8 cellular contexts compared by ENCODE assay signal in the genomic region with DNA sequence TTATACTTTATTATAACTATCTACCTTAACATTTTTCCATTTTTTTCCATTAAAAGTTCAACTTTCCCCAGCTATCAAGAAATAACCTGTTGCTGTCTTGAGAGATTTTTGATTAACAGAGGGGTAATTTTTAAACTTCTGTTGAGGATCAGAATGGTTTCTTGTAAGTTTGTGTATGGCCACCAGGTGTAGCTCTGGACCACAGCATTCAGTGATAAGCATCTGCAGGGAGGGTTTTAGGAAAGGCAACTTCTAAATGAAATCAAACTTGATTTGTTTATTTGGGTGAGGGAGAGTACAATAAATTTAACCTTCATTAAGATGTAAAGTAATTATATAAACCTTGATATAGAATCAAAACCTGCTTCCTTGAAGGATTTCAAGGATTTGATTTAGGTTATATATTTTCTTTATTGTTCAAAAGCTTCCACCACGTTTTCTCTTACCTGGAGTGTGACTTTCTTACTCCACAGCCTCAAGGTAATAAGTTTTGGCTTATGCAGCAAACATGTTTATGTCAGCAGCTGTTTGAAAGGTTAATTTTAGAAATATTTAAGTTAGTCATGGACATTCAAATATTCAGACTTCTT.
DNase-seq lines count a peak whose midpoint lies in the region; ATAC-seq and TF ChIP-seq lines count a peak whose summit lies in the region.

No MANE protein-coding gene starts in this region.

- DNase-seq in BE2C (peak; percentile 15), NCI-H460 (ENCODE audit: extremely low read depth, low read depth) (peak; percentile 9), choroid plexus epithelial cell (ENCODE audit: low read depth) (peak; percentile 73), non-pigmented ciliary epithelial cell (ENCODE audit: low read depth) (peak; percentile 26), midbrain (lab: John Stamatoyannopoulos, UW) (no peak), left ventricle myocardium superior (no peak)
- no peak for DNase-seq in stimulated activated CD4-positive, alpha-beta T cell treated with anti-CD3 and anti-CD28 coated beads, Interleukin-1b, Interleukin-23, amount 100 ng/mL, for 48 hours

- ATAC-seq in GM19035 (IDR thresholded peaks at IDR 0.05; ENCODE audit: unreplicated experiment) (peak; percentile 50), left ventricle myocardium superior (no peak)

- TF ChIP-seq CTCF in BE2C (IDR thresholded peaks at IDR 0.05; ENCODE audit: low read depth, low read length): peak; percentile 79
- TF ChIP-seq CTCF in choroid plexus epithelial cell (conservative IDR thresholded peaks at IDR 0.05; ENCODE audit: low read depth, low read length): peak; percentile 81

- H3K4me1 ChIP-seq in BE2C: no peaks in the 10 kb centered on the region

- H3K36me3 ChIP-seq in BE2C: no peaks in the 10 kb centered on the region

- intact Hi-C loops in left ventricle myocardium superior (cut with micrococcal nuclease): no loop called here

- H3K27me3 ChIP-seq in BE2C: no peaks in the 10 kb centered on the region

- H3K4me3 ChIP-seq in BE2C (ENCODE audit: low read depth, low read length) (no peak overlapping the region), choroid plexus epithelial cell (ENCODE audit: low read depth, low read length) (no peak overlapping the region)

- no peaks in the 10 kb centered on the region for H3K9me3 ChIP-seq in BE2C

Comparison
In these comparisons a context has a peak if more than half of its experiments do, and no peak if none do; other contexts are left out.
1. DNase-seq: peak in BE2C (single experiment), NCI-H460 (single experiment), choroid plexus epithelial cell (single experiment) and non-pigmented ciliary epithelial cell (single experiment); none in midbrain (single experiment), left ventricle myocardium superior (single experiment) and stimulated activated CD4-positive, alpha-beta T cell treated with anti-CD3 and anti-CD28 coated beads, Interleukin-1b, Interleukin-23, amount 100 ng/mL, for 48 hours (single experiment).